In genomic region chr10:50614444-50615137, GRCh38 we compare ENCODE assay signal across 8 cellular contexts. TPM values are rescaled to one million over a fixed set of nuclear protein-coding genes. Genes with fewer than 3 reads are reported as not detected.
DNase-seq lines count a peak whose midpoint lies in the region; ATAC-seq lines count a peak whose summit lies in the region.

No MANE protein-coding gene starts in this region.

- ATAC-seq in GM21529 (IDR thresholded peaks at IDR 0.05; ENCODE audit: unreplicated experiment): peak; percentile 45
- peak; percentile 48 for ATAC-seq in left ventricle myocardium superior
- ATAC-seq in GM21717 (IDR thresholded peaks at IDR 0.05; ENCODE audit: unreplicated experiment): no peak

- peak; percentile 62 for DNase-seq in ELF-1 (ENCODE audit: low read depth, low spot score)
- DNase-seq in NCI-H748 treated with DMSO at 0.1 percent for 48 hours (lab: John Stamatoyannopoulos, UW): peak; percentile 8
- no peak for DNase-seq in left ventricle myocardium superior
- no peak for DNase-seq in stimulated activated CD4-positive, alpha-beta T cell treated with anti-CD3 and anti-CD28 coated beads, Interleukin-4, amount 100 ng/mL, for 4 hours
- DNase-seq in posterior cingulate gyrus: no peak
- no peak for DNase-seq in medulla oblongata (ENCODE audit: extremely low spot score)

- intact Hi-C loops in left ventricle myocardium superior (cut with micrococcal nuclease) (no loop called here), posterior cingulate gyrus (cut with DNase I) (no loop called here)

RNA-seq across cellular contexts. Expression of gene SGMS1, which starts 9.2 kb away (rescaled TPM):
- total RNA-seq in left ventricle myocardium superior: 21.9 TPM

Comparison
In these comparisons a context has a peak if more than half of its experiments do, and no peak if none do; other contexts are left out.
1. DNase-seq: peak in ELF-1 (single experiment) and NCI-H748 treated with DMSO at 0.1 percent for 48 hours (single experiment); none in left ventricle myocardium superior (single experiment), stimulated activated CD4-positive, alpha-beta T cell treated with anti-CD3 and anti-CD28 coated beads, Interleukin-4, amount 100 ng/mL, for 4 hours (0 of 2), posterior cingulate gyrus (0 of 10) and medulla oblongata (single experiment).